Comparison of ENCODE assay signal across 8 cellular contexts in genomic region chr17:19004601-19005441, GRCh38. TPM values are rescaled to one million over a fixed set of nuclear protein-coding genes. Genes with fewer than 3 reads are reported as not detected.
A peak's percentile ranks its signal among the peaks of the same experiment; 100 is the strongest.
DNase-seq lines count a peak whose midpoint lies in the region; ATAC-seq and TF ChIP-seq lines count a peak whose summit lies in the region.

TSS of gene FAM83G (minus strand) at chr17:19004764. CDS start at chr17:19004041, 723 bp downstream.

- H3K4me1 ChIP-seq in HAP-1 (peaks cover 4% of the 10 kb centered on the region; the same call in 1 of the 2 replicates), lower lobe of right lung (peaks cover 27% of the 10 kb centered on the region)

- TF ChIP-seq CTCF in lower lobe of right lung (IDR thresholded peaks at IDR 0.05) = no peak

- H3K9me3 ChIP-seq in HAP-1 (0 out of 2 replicates have a peak, but pooled peaks cover 2% of the 10 kb centered on the region), lower lobe of right lung (no peaks in the 10 kb centered on the region)

- intact Hi-C loops in lower lobe of right lung (cut with DNase I) = no loop called here

- peak within 1 kb of the TSS; percentile 70 for H3K4me3 ChIP-seq in GM08714 (ENCODE audit: low read length)
- H3K4me3 ChIP-seq in HAP-1 = peak within 1 kb of the TSS; percentile 41
- peak within 1 kb of the TSS; percentile 71 for H3K4me3 ChIP-seq in lower lobe of right lung

- H3K36me3 ChIP-seq in HAP-1 (replicated peaks) = no peaks in the 10 kb centered on the region
- H3K36me3 ChIP-seq in lower lobe of right lung = no peaks in the 10 kb centered on the region

- in situ Hi-C loops in HAP-1 (cut with MboI; ENCODE audit: low sequenced_read_pairs) = no loop called here

- no peaks in the 10 kb centered on the region for H3K27me3 ChIP-seq in HAP-1 (ENCODE audit: low read depth)
- no peaks in the 10 kb centered on the region for H3K27me3 ChIP-seq in lower lobe of right lung (ENCODE audit: low read depth)

- peak within 1 kb of the TSS; percentile 72 for H3K27ac ChIP-seq in lower lobe of right lung

- DNase-seq in HAP-1 (ENCODE audit: low spot score in 2 of 2) (peak; percentile 35 to 80), NCI-H1105 (lab: John Stamatoyannopoulos, UW) (peak; percentile 10), dermis blood vessel endothelial cell (peak; percentile 74), lower lobe of right lung (peak; percentile 87), NCI-H2107 treated with DMSO at 0.1 percent for 48 hours (lab: John Stamatoyannopoulos, UW; ENCODE audit: unreplicated experiment) (no peak)
- DNase-seq in activated CD4-positive, alpha-beta T cell treated with anti-CD3 and anti-CD28 coated beads for 48 hours = peak; percentile 92
- peak; percentile 74 for DNase-seq in stimulated activated CD8-positive, alpha-beta memory T cell treated with anti-CD3 and anti-CD28 coated beads, Interleukin-15, amount 100 ng/mL, for 1 hour (ENCODE audit: low read depth)

- peak; percentile 88 to 94 for ATAC-seq in lower lobe of right lung

RNA-seq across cellular contexts. Expression of gene FAM83G, which starts in this region (rescaled TPM):
- total RNA-seq in dermis blood vessel endothelial cell = 12.9 and 15.1 TPM in 2 replicates
- total RNA-seq in lower lobe of right lung = 5.8 TPM
